Comparison of ENCODE assay signal across 8 cellular contexts in the genomic region with DNA sequence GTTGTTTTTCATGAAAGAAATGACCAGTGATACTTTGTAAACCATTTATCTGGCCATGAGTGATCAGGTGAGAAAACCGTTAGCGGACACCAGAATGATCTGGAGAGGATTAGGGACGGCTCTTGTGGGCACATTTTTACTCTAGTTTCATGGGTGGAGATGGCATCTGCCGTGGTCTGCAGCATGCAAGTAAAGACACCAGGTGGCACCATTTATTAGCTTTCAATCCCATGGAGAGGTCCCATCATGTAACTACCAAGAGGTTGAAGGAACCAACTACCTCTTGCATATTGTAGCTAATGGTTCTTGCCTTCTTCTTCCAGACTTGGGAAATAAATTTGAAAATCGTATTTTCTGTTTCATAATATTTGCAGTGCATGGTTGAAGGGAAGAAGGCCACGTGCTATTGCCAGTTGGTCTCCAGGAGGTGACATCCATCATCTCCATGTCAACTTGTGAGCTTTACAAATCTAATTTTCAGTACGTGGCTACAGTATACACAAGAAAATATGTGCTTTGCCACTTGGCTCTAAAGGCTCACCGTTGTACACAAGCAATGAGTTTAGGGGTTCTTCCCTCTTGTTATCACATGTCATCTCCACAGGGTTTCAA. TPM values are rescaled to one million over a fixed set of nuclear protein-coding genes. Genes with fewer than 3 reads are reported as not detected.
DNase-seq lines count a peak whose midpoint lies in the region; ATAC-seq and TF ChIP-seq lines count a peak whose summit lies in the region.

No MANE protein-coding gene starts in this region.

- peak overlapping the region in 5 of 8 donors; percentile 36 to 97 (median 94) for H3K4me3 Mint-ChIP-seq in naive B cell

- CTCF ChIA-PET in HEK293T (lab: Yijun Ruan, JAX): interaction anchor here (0.6 to 3.7 kb wide), 13 partner anchors 12 to 318 kb away, joined by 3 to 51 read pairs (median 3); no protein-coding TSS in a partner anchor

- H3K27ac Mint-ChIP-seq in naive B cell: peak overlapping the region in 1 of 6 donors; percentile 92

- ATAC-seq in naive B cell (ENCODE audit: low read depth in 2 of 2): peak; percentile 17 to 20
- no peak for ATAC-seq in HG03378 (IDR thresholded peaks at IDR 0.05; ENCODE audit: unreplicated experiment)

- H3K36me3 Mint-ChIP-seq in naive B cell: no peaks in the 10 kb centered on the region

- no peaks in the 10 kb centered on the region for H3K9me3 Mint-ChIP-seq in naive B cell

- POLR2A ChIA-PET in HEK293T (lab: Yijun Ruan, JAX): interaction anchor here (0.8 to 0.9 kb wide), 2 partner anchors 37 to 39 kb away, joined by 3 to 5 read pairs; no protein-coding TSS in a partner anchor

- no peaks in the 10 kb centered on the region for H3K27me3 Mint-ChIP-seq in naive B cell

- H3K4me1 Mint-ChIP-seq in naive B cell: peaks cover 44 to 50% (median 48%) of the 10 kb centered on the region in 3 donors

- DNase-seq in CD1c-positive myeloid dendritic cell (ENCODE audit: extremely low spot score) (peak; percentile 80), HEK293T (ENCODE audit: extremely low spot score) (peak; percentile 45), NOMO-1 (lab: John Stamatoyannopoulos, UW; ENCODE audit: unreplicated experiment in 2 of 2) (peak; percentile 12 to 81), activated T-cell treated with anti-CD3 and anti-CD28 coated beads for 24 hours (ENCODE audit: low read depth) (peak; percentile 32), erythroblast (lab: John Stamatoyannopoulos, UW) (peak; percentile 75 to 77), naive B cell (peak; percentile 68), superior temporal gyrus (ENCODE audit: extremely low spot score) (peak; percentile 85)

- no peak for TF ChIP-seq POLR2A in erythroblast (IDR thresholded peaks at IDR 0.05; ENCODE audit: low read length)

TF ChIP-seq in HEK293T, 16 proteins besides CTCF, POLR2A, EP300 and RAD21:
- TF ChIP-seq, protein P1, sequence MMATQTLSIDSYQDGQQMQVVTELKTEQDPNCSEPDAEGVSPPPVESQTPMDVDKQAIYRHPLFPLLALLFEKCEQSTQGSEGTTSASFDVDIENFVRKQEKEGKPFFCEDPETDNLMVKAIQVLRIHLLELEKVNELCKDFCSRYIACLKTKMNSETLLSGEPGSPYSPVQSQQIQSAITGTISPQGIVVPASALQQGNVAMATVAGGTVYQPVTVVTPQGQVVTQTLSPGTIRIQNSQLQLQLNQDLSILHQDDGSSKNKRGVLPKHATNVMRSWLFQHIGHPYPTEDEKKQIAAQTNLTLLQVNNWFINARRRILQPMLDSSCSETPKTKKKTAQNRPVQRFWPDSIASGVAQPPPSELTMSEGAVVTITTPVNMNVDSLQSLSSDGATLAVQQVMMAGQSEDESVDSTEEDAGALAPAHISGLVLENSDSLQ (IDR thresholded peaks at IDR 0.05): 0 out of 2 replicates have a peak, but pooled peaks have one; percentile 9
- no peak for TF ChIP-seq CTBP1 (IDR thresholded peaks at IDR 0.05; ENCODE audit: borderline replicate concordance)
- TF ChIP-seq FOXM1 (IDR thresholded peaks at IDR 0.05; ENCODE audit: borderline replicate concordance): no peak
- TF ChIP-seq ARNT (IDR thresholded peaks at IDR 0.05): no peak
- no peak for TF ChIP-seq FOXK2 (IDR thresholded peaks at IDR 0.05)

RNA-seq across cellular contexts. Expression of a gene that starts 1.5 kb away (rescaled TPM):
- 1 to 10 TPM in 5 of 6 donors, not detected in 1; 1.6 to 5.5 (median 2.2) TPM for polyA plus RNA-seq in naive B cell (ENCODE audit: low read depth in 6 of 6)

RNA-seq across cellular contexts. Expression of a gene that starts 55.1 kb away (rescaled TPM):
- polyA plus RNA-seq in naive B cell (ENCODE audit: low read depth in 6 of 6): 10 to 100 TPM; 11.3 to 32.6 (median 14.3) TPM

Comparison
In these comparisons a context has a peak if more than half of its experiments do, and no peak if none do; other contexts are left out.
1. DNase-seq: peak in every context shown above with its lines; median percentile 85 in superior temporal gyrus; 80 in CD1c-positive myeloid dendritic cell; 76 in erythroblast; 68 in naive B cell; 46 in NOMO-1; 45 in HEK293T; 32 in activated T-cell treated with anti-CD3 and anti-CD28 coated beads for 24 hours.